In the genomic region with DNA sequence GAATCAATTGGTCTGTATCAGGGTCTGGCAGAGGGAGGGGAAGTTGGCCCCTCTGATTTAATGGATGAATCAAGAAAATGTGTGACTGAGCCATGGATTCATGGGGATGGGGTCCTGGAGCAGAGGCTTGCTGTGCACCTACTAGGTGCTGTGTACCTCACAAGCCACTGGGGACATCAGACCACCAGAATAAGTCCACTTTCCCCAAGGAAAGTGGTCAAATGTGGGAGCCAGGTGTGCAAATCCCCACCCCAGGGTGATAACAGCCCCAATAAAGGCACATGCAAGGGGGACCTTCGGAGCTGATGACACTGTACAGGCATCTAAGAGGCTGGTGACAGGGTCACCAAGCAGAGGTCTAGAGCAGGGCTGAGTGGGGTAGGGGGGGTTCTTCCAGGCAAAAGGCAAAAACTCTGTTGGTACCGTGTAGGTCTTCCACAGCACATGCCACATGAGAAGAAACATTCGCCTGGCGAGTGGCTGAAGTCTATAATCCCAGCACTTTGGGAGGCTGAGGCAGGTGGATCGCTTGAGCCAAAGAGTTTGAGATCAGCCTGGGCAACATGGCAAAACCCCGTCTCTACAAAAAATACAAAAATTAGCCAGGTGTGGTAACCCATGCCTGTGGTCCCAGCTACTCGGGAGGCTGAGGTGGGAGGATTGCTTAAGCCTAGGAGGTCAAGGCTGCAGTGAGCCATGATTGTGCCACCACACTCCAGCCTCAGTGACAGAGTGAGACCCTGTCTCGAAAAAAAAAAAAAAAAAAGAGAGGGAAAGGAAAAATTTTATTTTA, we compare ENCODE assay signal across 10 cellular contexts. TPM values are rescaled to one million over a fixed set of nuclear protein-coding genes. Genes with fewer than 3 reads are reported as not detected.
DNase-seq lines count a peak whose midpoint lies in the region; ATAC-seq and TF ChIP-seq lines count a peak whose summit lies in the region.
"Had no signal": no experiment of that assay in that cellular context is flagged by ENCODE, and none has a peak within 500 bp of the region (broad histone marks: within the 10 kb centered on the region; RNA-seq: fewer than 3 reads in every experiment).

No MANE protein-coding gene starts in this region.

- peak overlapping the region; percentile 60 for H3K4me3 Mint-ChIP-seq in stimulated activated naive CD8-positive, alpha-beta T cell treated with anti-CD3 and anti-CD28 coated beads, Interleukin-15, Interleukin-2, amounts not matched to agents 100 ng/mL and 50 ng/mL, for 24 hours
- H3K4me3 Mint-ChIP-seq in naive thymus-derived CD4-positive, alpha-beta T cell = peak overlapping the region; percentile 61 to 86 (median 74)

- CTCF ChIA-PET in naive thymus-derived CD4-positive, alpha-beta T cell (lab: Charles Lee) = interaction anchor here (0.6 to 0.7 kb wide), 2 partner anchors 149 to 179 kb away, joined by 3 read pairs; no protein-coding TSS in a partner anchor

- H3K27ac Mint-ChIP-seq in stimulated activated naive CD8-positive, alpha-beta T cell treated with anti-CD3 and anti-CD28 coated beads, Interleukin-15, Interleukin-2, amounts not matched to agents 100 ng/mL and 50 ng/mL, for 24 hours = peak overlapping the region; percentile 91
- H3K27ac Mint-ChIP-seq in naive thymus-derived CD4-positive, alpha-beta T cell = peak overlapping the region; percentile 87 to 100 (median 96)

- intact Hi-C loops in ascending aorta (cut with DNase I) = no loop called here
- intact Hi-C loops in naive thymus-derived CD4-positive, alpha-beta T cell (cut with micrococcal nuclease) = loop anchor here (2.0 to 5.0 kb wide), 2 partner anchors 18 to 85 kb away; no protein-coding TSS in a partner anchor

- POLR2A ChIA-PET in naive thymus-derived CD4-positive, alpha-beta T cell (lab: Charles Lee) = interaction anchor here (1.2 to 1.5 kb wide), 3 partner anchors 15 to 120 kb away, joined by 4 to 18 read pairs (median 7); no protein-coding TSS in a partner anchor

- no peaks in the 10 kb centered on the region for H3K9me3 Mint-ChIP-seq in stimulated activated naive CD8-positive, alpha-beta T cell treated with anti-CD3 and anti-CD28 coated beads, Interleukin-15, Interleukin-2, amounts not matched to agents 100 ng/mL and 50 ng/mL, for 24 hours
- H3K9me3 Mint-ChIP-seq in naive thymus-derived CD4-positive, alpha-beta T cell = peaks cover 0 to 3% (median 0%) of the 10 kb centered on the region in 11 donors

- DNase-seq in stimulated activated naive CD8-positive, alpha-beta T cell treated with anti-CD3 and anti-CD28 coated beads, Interleukin-15, Interleukin-2, amounts not matched to agents 100 U/mL and 50 U/mL, for 24 hours = no peak
- DNase-seq in ascending aorta (ENCODE audit: low spot score in 2 of 2) (no peak), LoVo (ENCODE audit: low spot score) (no peak), hepatic stellate cell (ENCODE audit: low spot score) (no peak)
- DNase-seq in naive thymus-derived CD4-positive, alpha-beta T cell = no peak

- H3K36me3 ChIP-seq in ascending aorta = no peaks in the 10 kb centered on the region
- no peaks in the 10 kb centered on the region for H3K36me3 ChIP-seq in naive thymus-derived CD4-positive, alpha-beta T cell (ENCODE audit: control insufficient read depth in 2 of 3, insufficient read depth in 3 of 3, low read length in 3 of 3)
- H3K36me3 ChIP-seq: SJSA1 had no signal

- peaks cover 62% of the 10 kb centered on the region for H3K4me1 Mint-ChIP-seq in stimulated activated naive CD8-positive, alpha-beta T cell treated with anti-CD3 and anti-CD28 coated beads, Interleukin-15, Interleukin-2, amounts not matched to agents 100 ng/mL and 50 ng/mL, for 24 hours (ENCODE audit: low read depth)
- H3K4me1 Mint-ChIP-seq in naive thymus-derived CD4-positive, alpha-beta T cell = peaks cover 21 to 61% (median 55%) of the 10 kb centered on the region in 7 donors

- H3K27ac ChIP-seq in ascending aorta = peak overlapping the region; percentile 94 to 98
- peak overlapping the region; percentile 69 for H3K27ac ChIP-seq in naive thymus-derived CD4-positive, alpha-beta T cell (ENCODE audit: low read depth, low read length)

- H3K36me3 Mint-ChIP-seq in stimulated activated naive CD8-positive, alpha-beta T cell treated with anti-CD3 and anti-CD28 coated beads, Interleukin-15, Interleukin-2, amounts not matched to agents 100 ng/mL and 50 ng/mL, for 24 hours (ENCODE audit: low read depth) = no peaks in the 10 kb centered on the region
- H3K36me3 Mint-ChIP-seq in naive thymus-derived CD4-positive, alpha-beta T cell = peaks cover 0 to 2% (median 0%) of the 10 kb centered on the region in 5 donors

- peaks cover 26 to 35% of the 10 kb centered on the region in 2 donors for H3K4me1 ChIP-seq in ascending aorta
- H3K4me1 ChIP-seq in naive thymus-derived CD4-positive, alpha-beta T cell (ENCODE audit: control insufficient read depth in 2 of 2, insufficient read depth in 2 of 2, low read length in 2 of 2) = peaks cover 48% of the 10 kb centered on the region in 2 donors

- no peaks in the 10 kb centered on the region for H3K9me3 ChIP-seq in ascending aorta
- no peaks in the 10 kb centered on the region for H3K9me3 ChIP-seq in naive thymus-derived CD4-positive, alpha-beta T cell (ENCODE audit: control insufficient read depth in 2 of 3, low read length in 3 of 3)
- H3K9me3 ChIP-seq: mucosa of descending colon, SJSA1 had no signal

- TF ChIP-seq CTCF in ascending aorta (IDR thresholded peaks at IDR 0.05) = no peak

- H3K27me3 ChIP-seq in ascending aorta = no peaks in the 10 kb centered on the region
- no peaks in the 10 kb centered on the region for H3K27me3 ChIP-seq in naive thymus-derived CD4-positive, alpha-beta T cell (ENCODE audit: control insufficient read depth in 2 of 2, insufficient read depth in 2 of 2, low read length in 2 of 2)
- H3K27me3 ChIP-seq: SJSA1 had no signal

- no peaks in the 10 kb centered on the region for H3K27me3 Mint-ChIP-seq in stimulated activated naive CD8-positive, alpha-beta T cell treated with anti-CD3 and anti-CD28 coated beads, Interleukin-15, Interleukin-2, amounts not matched to agents 100 ng/mL and 50 ng/mL, for 24 hours
- no peaks in the 10 kb centered on the region for H3K27me3 Mint-ChIP-seq in naive thymus-derived CD4-positive, alpha-beta T cell

- no peak for ATAC-seq in stimulated activated naive CD8-positive, alpha-beta T cell treated with anti-CD3 and anti-CD28 coated beads, Interleukin-15, Interleukin-2, amounts not matched to agents 100 U/mL and 50 U/mL, for 24 hours
- ATAC-seq in naive thymus-derived CD4-positive, alpha-beta T cell = no peak
- no peak for ATAC-seq in HG02763 (IDR thresholded peaks at IDR 0.05; ENCODE audit: unreplicated experiment)
- ATAC-seq in HG03342 (IDR thresholded peaks at IDR 0.05; ENCODE audit: unreplicated experiment) = no peak

- H3K4me3 ChIP-seq in ascending aorta = no peak overlapping the region
- H3K4me3 ChIP-seq in naive thymus-derived CD4-positive, alpha-beta T cell (ENCODE audit: low read length) = peak overlapping the region; percentile 12
- H3K4me3 ChIP-seq: mucosa of descending colon, SJSA1 had no signal

RNA-seq across cellular contexts. Expression of a gene that starts 28.8 kb away (rescaled TPM):
- 16.2 TPM for total RNA-seq in ascending aorta
- total RNA-seq in naive thymus-derived CD4-positive, alpha-beta T cell = 10 to 100 TPM; 35.5 to 69.9 (median 37.7) TPM
- polyA plus RNA-seq in naive thymus-derived CD4-positive, alpha-beta T cell = 100 to 1,000 TPM; 135 to 154 TPM

RNA-seq across cellular contexts. Expression of a gene that starts 54.2 kb away (rescaled TPM):
- 25.9 TPM for total RNA-seq in ascending aorta
- 10 to 100 TPM in 3 of 5 experiments, 1 to 10 TPM in 2; 2.3 to 13.1 (median 11.4) TPM for total RNA-seq in naive thymus-derived CD4-positive, alpha-beta T cell
- 1 to 10 TPM; 2.3 to 5.6 TPM for polyA plus RNA-seq in naive thymus-derived CD4-positive, alpha-beta T cell
